Comparison of ENCODE assay signal across 25 cellular contexts in the genomic region with DNA sequence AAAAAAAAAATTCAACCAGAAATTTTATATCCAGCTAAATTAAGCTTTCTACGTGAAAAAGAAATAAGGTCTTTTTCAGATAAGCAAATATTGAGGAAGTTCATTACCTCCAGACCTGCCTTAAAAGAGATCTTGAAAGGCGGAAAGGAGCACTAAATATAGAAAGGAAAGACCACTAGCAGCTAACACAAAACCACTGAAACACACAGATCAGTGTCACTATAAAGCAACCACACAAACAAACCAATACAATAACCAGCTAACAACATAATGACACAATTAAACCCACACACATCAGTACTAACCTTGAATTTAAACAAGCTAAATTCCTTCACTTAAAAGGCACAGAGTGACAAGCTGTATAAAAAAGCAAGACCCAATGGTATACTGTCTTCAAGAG.
"Had no signal": no experiment of that assay in that cellular context is flagged by ENCODE, and none has a peak within 500 bp of the region (broad histone marks: within the 10 kb centered on the region; RNA-seq: fewer than 3 reads in every experiment).

No MANE protein-coding gene starts in this region.

- H3K9me3 ChIP-seq: ovary, psoas muscle, right lobe of liver, thyroid gland, vagina had no signal

- H3K27ac ChIP-seq: ovary, parathyroid adenoma, psoas muscle, right lobe of liver, sigmoid colon, stomach, thoracic aorta, thyroid gland, tibial nerve, upper lobe of left lung, vagina had no signal

- DNase-seq: nephron progenitor cell; occipital lobe; ovary; posterior cingulate gyrus; psoas muscle; right cardiac atrium; right lobe of liver; sigmoid colon; small intestine; stimulated activated CD4-positive, alpha-beta T cell treated with anti-CD3 and anti-CD28 coated beads, Interleukin-15, amount 100 ng/mL, for 24 hours; stimulated activated CD4-positive, alpha-beta T cell treated with anti-CD3 and anti-CD28 coated beads, Interleukin-2, amount 100 ng/mL, for 24 hours; stimulated activated CD4-positive, alpha-beta T cell treated with anti-CD3 and anti-CD28 coated beads, Interleukin-2, amount 100 ng/mL, for 48 hours; stimulated activated CD4-positive, alpha-beta T cell treated with anti-CD3 and anti-CD28 coated beads, Interleukin-4, amount 100 ng/mL, for 24 hours; stimulated activated naive B cell treated with anti-CD40 and anti-IgM and Interleukin-4, amounts not matched to agents 10 μg/mL and 1 μg/mL and 100 μg/mL, for 72 hours; stimulated activated naive CD4-positive, alpha-beta T cell treated with Interleukin-2 at 50 U/mL for 16 hours; stomach; thyroid gland; trophoblast cell; upper lobe of left lung had no signal

- H3K4me1 ChIP-seq: parathyroid adenoma, psoas muscle, sigmoid colon, stomach, thyroid gland, tibial nerve, upper lobe of left lung, vagina had no signal

- H3K36me3 ChIP-seq: ovary, right lobe of liver, sigmoid colon, stomach, thoracic aorta, thyroid gland, tibial nerve, upper lobe of left lung, vagina had no signal

- H3K9ac ChIP-seq: parathyroid adenoma had no signal

- H3K27me3 ChIP-seq: ovary, right lobe of liver, sigmoid colon, stomach, thyroid gland, tibial nerve, upper lobe of left lung, vagina had no signal

- ATAC-seq: natural killer cell treated with Interleukin-12 subunit alpha and Interleukin-12 subunit beta and Interleukin-15 and Interleukin-18, amount 100 ng/mL, for 72 hours; psoas muscle; right cardiac atrium; right lobe of liver; stimulated activated effector memory CD8-positive, alpha-beta T cell treated with anti-CD3 and anti-CD28 coated beads, Interleukin-12 subunit alpha, Interleukin-12 subunit beta, amount 100 ng/mL, for 72 hours; stimulated activated naive B cell treated with anti-CD40 and anti-IgM and Interleukin-4, amounts not matched to agents 10 μg/mL and 1 μg/mL and 100 μg/mL, for 72 hours had no signal

- H2AFZ ChIP-seq: parathyroid adenoma had no signal

- H3K4me3 ChIP-seq: ovary, psoas muscle, right lobe of liver, sigmoid colon, stomach, thoracic aorta, thyroid gland, tibial nerve, upper lobe of left lung, vagina had no signal

- H3K79me2 ChIP-seq: parathyroid adenoma had no signal
